In genomic region chr6:148822819-148823218, GRCh38 we compare ENCODE assay signal across 28 cellular contexts.
"Had no signal": no experiment of that assay in that cellular context is flagged by ENCODE, and none has a peak within 500 bp of the region (broad histone marks: within the 10 kb centered on the region; RNA-seq: fewer than 3 reads in every experiment).

No MANE protein-coding gene starts in this region.

- H3K4me3 ChIP-seq: neural progenitor cell, ovary, psoas muscle, right lobe of liver, sigmoid colon, stomach, thoracic aorta, thyroid gland, tibial nerve, upper lobe of left lung, uterus had no signal

- H3K27me3 Mint-ChIP-seq: stimulated activated naive B cell treated with anti-CD40 and anti-IgM and Interleukin-4, amounts not matched to agents 10 μg/mL and 1 μg/mL and 100 μg/mL, for 72 hours had no signal

- ATAC-seq: natural killer cell; psoas muscle; right cardiac atrium; right lobe of liver; stimulated activated effector memory CD8-positive, alpha-beta T cell treated with anti-CD3 and anti-CD28 coated beads, Interleukin-12 subunit alpha, Interleukin-12 subunit beta, amount 100 ng/mL, for 72 hours; stimulated activated naive B cell treated with anti-CD40 and anti-IgM and Interleukin-4, amounts not matched to agents 10 μg/mL and 1 μg/mL and 100 μg/mL, for 72 hours had no signal

- H3K4me2 ChIP-seq: neural progenitor cell had no signal

- DNase-seq: natural killer cell; occipital lobe; ovary; posterior cingulate gyrus; psoas muscle; right cardiac atrium; right lobe of liver; sigmoid colon; small intestine; stimulated activated CD4-positive, alpha-beta T cell treated with anti-CD3 and anti-CD28 coated beads, Interleukin-15, amount 100 ng/mL, for 24 hours; stimulated activated CD4-positive, alpha-beta T cell treated with anti-CD3 and anti-CD28 coated beads, Interleukin-2, amount 100 ng/mL, for 24 hours; stimulated activated CD4-positive, alpha-beta T cell treated with anti-CD3 and anti-CD28 coated beads, Interleukin-2, amount 100 ng/mL, for 48 hours; stimulated activated CD4-positive, alpha-beta T cell treated with anti-CD3 and anti-CD28 coated beads, Interleukin-4, amount 100 ng/mL, for 24 hours; stimulated activated naive B cell treated with anti-CD40 and anti-IgM and Interleukin-4, amounts not matched to agents 10 μg/mL and 1 μg/mL and 100 μg/mL, for 72 hours; stimulated activated naive CD4-positive, alpha-beta T cell treated with Interleukin-2 at 50 U/mL for 16 hours; stomach; thyroid gland; trophoblast cell; upper lobe of left lung; uterus had no signal

- H3K36me3 Mint-ChIP-seq: natural killer cell; stimulated activated effector memory CD8-positive, alpha-beta T cell treated with anti-CD3 and anti-CD28 coated beads, Interleukin-12 subunit alpha, Interleukin-12 subunit beta, amount 100 ng/mL, for 72 hours had no signal

- H3K27ac ChIP-seq: neural progenitor cell, ovary, parathyroid adenoma, psoas muscle, right lobe of liver, sigmoid colon, stomach, thoracic aorta, tibial nerve, upper lobe of left lung, uterus had no signal

- H3K4me1 ChIP-seq: parathyroid adenoma, psoas muscle, upper lobe of left lung, uterus had no signal

- H3K27ac Mint-ChIP-seq: natural killer cell; nephron; neural progenitor cell; progenitor cell of endocrine pancreas; stimulated activated effector memory CD8-positive, alpha-beta T cell treated with anti-CD3 and anti-CD28 coated beads, Interleukin-12 subunit alpha, Interleukin-12 subunit beta, amount 100 ng/mL, for 72 hours; stimulated activated naive B cell treated with anti-CD40 and anti-IgM and Interleukin-4, amounts not matched to agents 10 μg/mL and 1 μg/mL and 100 μg/mL, for 72 hours; stimulated activated naive CD8-positive, alpha-beta T cell treated with anti-CD3 and anti-CD28 coated beads, Interleukin-15, Interleukin-2, amounts not matched to agents 100 ng/mL and 50 ng/mL, for 24 hours had no signal

- H3K36me3 ChIP-seq: neural progenitor cell, ovary, right lobe of liver, sigmoid colon, stomach, thoracic aorta, thyroid gland, tibial nerve, upper lobe of left lung, uterus had no signal

- H3K27me3 ChIP-seq: neural progenitor cell, ovary, right lobe of liver, sigmoid colon, stomach, thyroid gland, tibial nerve, uterus had no signal

- H3K9ac ChIP-seq: neural progenitor cell, parathyroid adenoma had no signal

- H3K4me3 Mint-ChIP-seq: natural killer cell; nephron; neural progenitor cell; stimulated activated effector memory CD8-positive, alpha-beta T cell treated with anti-CD3 and anti-CD28 coated beads, Interleukin-12 subunit alpha, Interleukin-12 subunit beta, amount 100 ng/mL, for 72 hours; stimulated activated naive B cell treated with anti-CD40 and anti-IgM and Interleukin-4, amounts not matched to agents 10 μg/mL and 1 μg/mL and 100 μg/mL, for 72 hours; stimulated activated naive CD8-positive, alpha-beta T cell treated with anti-CD3 and anti-CD28 coated beads, Interleukin-15, Interleukin-2, amounts not matched to agents 100 ng/mL and 50 ng/mL, for 24 hours had no signal

- H2AFZ ChIP-seq: neural progenitor cell, parathyroid adenoma had no signal

- H3K9me3 ChIP-seq: ovary, psoas muscle, right lobe of liver, sigmoid colon, stomach, thoracic aorta, thyroid gland, tibial nerve, upper lobe of left lung, uterus had no signal

- H3K9me3 Mint-ChIP-seq: natural killer cell; nephron; stimulated activated effector memory CD8-positive, alpha-beta T cell treated with anti-CD3 and anti-CD28 coated beads, Interleukin-12 subunit alpha, Interleukin-12 subunit beta, amount 100 ng/mL, for 72 hours had no signal
